8 cellular contexts compared by ENCODE assay signal in genomic region chr11:76234704-76235232, GRCh38. TPM values are rescaled to one million over a fixed set of nuclear protein-coding genes. Genes with fewer than 3 reads are reported as not detected.
DNase-seq lines count a peak whose midpoint lies in the region; ATAC-seq and TF ChIP-seq lines count a peak whose summit lies in the region.

No MANE protein-coding gene starts in this region.

- DNase-seq in stimulated activated CD4-positive, alpha-beta T cell treated with anti-CD3 and anti-CD28 coated beads, Interleukin-15, amount 100 ng/mL, for 24 hours = peak; percentile 63
- no peak for DNase-seq in stimulated activated CD4-positive, alpha-beta T cell treated with anti-CD3 and anti-CD28 coated beads, Interleukin-1b, Interleukin-23, amount 100 ng/mL, for 48 hours
- no peak for DNase-seq in activated CD8-positive, alpha-beta T cell treated with anti-CD3 and anti-CD28 coated beads for 36 hours
- DNase-seq in fibroblast of the aortic adventitia (ENCODE audit: low read depth) = no peak
- DNase-seq in central memory CD4-positive, alpha-beta T cell = no peak
- no peak for DNase-seq in NCI-H69 (lab: John Stamatoyannopoulos, UW)

- H3K36me3 Mint-ChIP-seq in activated CD8-positive, alpha-beta T cell treated with anti-CD3 and anti-CD28 coated beads for 36 hours (ENCODE audit: low read depth) = peaks cover 6% of the 10 kb centered on the region

- H3K36me3 ChIP-seq in neutrophil = no peaks in the 10 kb centered on the region

- H3K4me3 ChIP-seq in fibroblast of the aortic adventitia (ENCODE audit: low read depth, low read length) (peak overlapping the region; percentile 85), neutrophil (ENCODE audit: low read depth in 1 of 2, low read length in 1 of 2) (peak overlapping the region; percentile 73 to 74)

- TF ChIP-seq CTCF in activated CD8-positive, alpha-beta T cell treated with anti-CD3 and anti-CD28 coated beads for 36 hours (IDR thresholded peaks at IDR 0.05) = no peak
- TF ChIP-seq CTCF in fibroblast of the aortic adventitia (IDR thresholded peaks at IDR 0.05; ENCODE audit: insufficient read depth, low read length) (no peak), neutrophil (IDR thresholded peaks at IDR 0.05) (no peak)

- peaks cover 3% of the 10 kb centered on the region for H3K27me3 Mint-ChIP-seq in activated CD8-positive, alpha-beta T cell treated with anti-CD3 and anti-CD28 coated beads for 36 hours

- no peaks in the 10 kb centered on the region for H3K9me3 Mint-ChIP-seq in activated CD8-positive, alpha-beta T cell treated with anti-CD3 and anti-CD28 coated beads for 36 hours

- peaks cover 43% of the 10 kb centered on the region for H3K4me1 Mint-ChIP-seq in activated CD8-positive, alpha-beta T cell treated with anti-CD3 and anti-CD28 coated beads for 36 hours (ENCODE audit: low read depth)

- peak overlapping the region; percentile 92 for H3K27ac Mint-ChIP-seq in activated CD8-positive, alpha-beta T cell treated with anti-CD3 and anti-CD28 coated beads for 36 hours

- H3K27me3 ChIP-seq in neutrophil = peaks cover 21% of the 10 kb centered on the region

- POLR2A ChIA-PET in activated CD8-positive, alpha-beta T cell treated with anti-CD3 and anti-CD28 coated beads for 36 hours (lab: Charles Lee) = interaction anchor here (0.8 to 4.0 kb wide), 5 partner anchors 9 to 57 kb away, joined by 3 to 39 read pairs (median 4); partner anchors contain the start of gene WNT11

- peak; percentile 19 for ATAC-seq in HG03432 (IDR thresholded peaks at IDR 0.05; ENCODE audit: unreplicated experiment)
- ATAC-seq in activated CD8-positive, alpha-beta T cell treated with anti-CD3 and anti-CD28 coated beads for 36 hours = peak; percentile 27

- CTCF ChIA-PET in activated CD8-positive, alpha-beta T cell treated with anti-CD3 and anti-CD28 coated beads for 36 hours (lab: Charles Lee) = interaction anchor here (0.6 to 8.4 kb wide), 6 partner anchors 11 to 338 kb away, joined by 3 to 128 read pairs (median 4); no protein-coding TSS in a partner anchor

- intact Hi-C loops in activated CD8-positive, alpha-beta T cell treated with anti-CD3 and anti-CD28 coated beads for 36 hours (cut with micrococcal nuclease) = no loop called here

- H3K27ac ChIP-seq in neutrophil = peak overlapping the region; percentile 52

- H3K4me1 ChIP-seq in neutrophil (ENCODE audit: control insufficient read depth in 1 of 2, insufficient read depth in 1 of 2, low read depth in 1 of 2, low read length in 1 of 2) = peaks cover 25% of the 10 kb centered on the region in 2 experiments

- H3K9me3 ChIP-seq in neutrophil = no peaks in the 10 kb centered on the region

- H3K4me3 Mint-ChIP-seq in activated CD8-positive, alpha-beta T cell treated with anti-CD3 and anti-CD28 coated beads for 36 hours = peak overlapping the region; percentile 83

RNA-seq across cellular contexts. Expression of gene WNT11, which starts 28.5 kb away (rescaled TPM):
- under 1 TPM; 0.32 to 0.43 TPM for total RNA-seq in activated CD8-positive, alpha-beta T cell treated with anti-CD3 and anti-CD28 coated beads for 36 hours
- 1.2 TPM in 1 of 2 replicates, not detected in the other for total RNA-seq in fibroblast of the aortic adventitia (ENCODE audit: low replicate concordance)
